10 cellular contexts compared by ENCODE assay signal in genomic region chr2:150484461-150484931, GRCh38. TPM values are rescaled to one million over a fixed set of nuclear protein-coding genes. Genes with fewer than 3 reads are reported as not detected.
DNase-seq lines count a peak whose midpoint lies in the region; ATAC-seq and TF ChIP-seq lines count a peak whose summit lies in the region.
"Had no signal": no experiment of that assay in that cellular context is flagged by ENCODE, and none has a peak within 500 bp of the region (broad histone marks: within the 10 kb centered on the region; RNA-seq: fewer than 3 reads in every experiment).

No MANE protein-coding gene starts in this region.

- H3K27me3 Mint-ChIP-seq in brain: peaks cover 30% of the 10 kb centered on the region

- in situ Hi-C loops in ACHN (cut with HindIII; ENCODE audit: low pct_ligation_motif_present, low pct_unique_long_range_greater_than_20kb, low sequenced_read_pairs): no loop called here

- TF ChIP-seq CTCF in brain (conservative IDR thresholded peaks at IDR 0.05) (no peak), kidney epithelial cell (IDR thresholded peaks at IDR 0.05; ENCODE audit: insufficient read depth, low read length, poor library complexity, severe bottlenecking) (no peak), stomach (IDR thresholded peaks at IDR 0.05) (no peak)

- H3K9me3 ChIP-seq in stomach: no peaks in the 10 kb centered on the region

- peaks cover 0 to 7% (median 0%) of the 10 kb centered on the region in 5 experiments for H3K9me3 Mint-ChIP-seq in brain

- peaks cover 69% of the 10 kb centered on the region for H3K36me3 Mint-ChIP-seq in brain

- 19 to 29% (median 23%) methylated on average over 6 of the region's 6 CpGs for WGBS in stomach, 5 donors

- no peaks in the 10 kb centered on the region for H3K27me3 ChIP-seq in kidney epithelial cell (ENCODE audit: control insufficient read depth, insufficient read depth, low read length)
- peaks cover 0 to 25% (median 9%) of the 10 kb centered on the region in 3 donors for H3K27me3 ChIP-seq in stomach

- peaks cover 55% of the 10 kb centered on the region for H3K4me1 Mint-ChIP-seq in brain

- peaks cover 16 to 51% (median 29%) of the 10 kb centered on the region in 4 donors for H3K4me1 ChIP-seq in stomach

- peak overlapping the region; percentile 95 to 99 (median 97) for H3K27ac Mint-ChIP-seq in brain

- ATAC-seq in HG03565 (IDR thresholded peaks at IDR 0.05; ENCODE audit: unreplicated experiment): no peak
- no peak for ATAC-seq in HG02852 (IDR thresholded peaks at IDR 0.05; ENCODE audit: unreplicated experiment)
- ATAC-seq in GM18511 (IDR thresholded peaks at IDR 0.05; ENCODE audit: unreplicated experiment): no peak
- ATAC-seq: stimulated activated naive CD8-positive, alpha-beta T cell treated with anti-CD3 and anti-CD28 coated beads, Interleukin-15, Interleukin-2, amounts not matched to agents 100 U/mL and 50 U/mL, for 24 hours had no signal

- H3K4me3 ChIP-seq in kidney epithelial cell (ENCODE audit: low read depth, low read length): peak overlapping the region; percentile 91
- peak overlapping the region; percentile 61 to 77 (median 71) for H3K4me3 ChIP-seq in stomach

- peak overlapping the region in 4 of 5 donors; percentile 90 to 96 (median 94) for H3K27ac ChIP-seq in stomach

- TF ChIP-seq EP300 in stomach (IDR thresholded peaks at IDR 0.05): no peak

- TF ChIP-seq POLR2A in stomach (IDR thresholded peaks at IDR 0.05): no peak

- peak overlapping the region; percentile 95 to 98 (median 98) for H3K4me3 Mint-ChIP-seq in brain

- H3K36me3 ChIP-seq in kidney epithelial cell (ENCODE audit: control insufficient read depth, insufficient read depth, low read length) (no peaks in the 10 kb centered on the region), stomach (no peaks in the 10 kb centered on the region)

- DNase-seq in HT-29 (ENCODE audit: low spot score): peak; percentile 63
- no peak for DNase-seq in kidney epithelial cell (ENCODE audit: low read depth)
- DNase-seq in stomach: no peak
- no peak for DNase-seq in ACHN
- DNase-seq: activated effector memory CD4-positive, alpha-beta T cell treated with anti-CD3 and anti-CD28 coated beads, Interleukin-2, amount 50 U/mL, for 16 hours had no signal

- intact Hi-C loops in stomach (cut with DNase I; ENCODE audit: low total_unique reads): no loop called here

RNA-seq across cellular contexts. Expression of gene RND3, which starts 3.0 kb away (rescaled TPM):
- total RNA-seq in HT-29 (2014; rRNA removed; shearing (Covaris generic)): 48.0 and 63.4 TPM in 2 replicates
- 1.5 TPM for polyA plus RNA-seq in brain (ENCODE audit: insufficient read depth, low read depth, low replicate concordance)
- 231 and 259 TPM in 2 replicates for total RNA-seq in kidney epithelial cell
- total RNA-seq in stomach: 10 to 100 TPM; 10.3 to 58.2 (median 20.9) TPM
- polyA plus RNA-seq in stomach: 10 to 100 TPM; 29.5 to 34.1 (median 30.4) TPM
